ENCODE assay signal across 8 cellular contexts in genomic region chr9:127921592-127922120, GRCh38. TPM values are rescaled to one million over a fixed set of nuclear protein-coding genes. Genes with fewer than 3 reads are reported as not detected.
A peak's percentile ranks its signal among the peaks of the same experiment; 100 is the strongest.
DNase-seq lines count a peak whose midpoint lies in the region; ATAC-seq lines count a peak whose summit lies in the region.

No MANE protein-coding gene starts in this region.

- peak overlapping the region in 6 of 7 donors; percentile 11 to 62 (median 33) for H3K4me3 Mint-ChIP-seq in CD8-positive, alpha-beta memory T cell

- H3K9me3 Mint-ChIP-seq in CD8-positive, alpha-beta memory T cell, result no peaks in the 10 kb centered on the region

- H3K36me3 ChIP-seq in CD8-positive, alpha-beta memory T cell (ENCODE audit: insufficient read depth, low read length), result no peaks in the 10 kb centered on the region

- H3K27me3 Mint-ChIP-seq in CD8-positive, alpha-beta memory T cell, result peaks cover 0 to 4% of the 10 kb centered on the region in 2 donors

- H3K4me3 ChIP-seq in CD8-positive, alpha-beta memory T cell (ENCODE audit: low read length), result peak overlapping the region; percentile 17

- H3K9me3 ChIP-seq in CD8-positive, alpha-beta memory T cell (ENCODE audit: low read length), result no peaks in the 10 kb centered on the region

- H3K4me1 ChIP-seq in CD8-positive, alpha-beta memory T cell (ENCODE audit: insufficient read depth, low read length), result peaks cover 42% of the 10 kb centered on the region

- H3K27ac Mint-ChIP-seq in CD8-positive, alpha-beta memory T cell, result peak overlapping the region in 6 of 8 donors; percentile 23 to 60 (median 52)

- no peak overlapping the region for H3K27ac ChIP-seq in CD8-positive, alpha-beta memory T cell (ENCODE audit: low read depth, low read length)

- peaks cover 25 to 40% (median 28%) of the 10 kb centered on the region in 3 donors for H3K4me1 Mint-ChIP-seq in CD8-positive, alpha-beta memory T cell

- peak; percentile 68 to 81 (median 75) for DNase-seq in CD8-positive, alpha-beta memory T cell
- peak; percentile 47 for DNase-seq in HT1080 (ENCODE audit: low read depth)
- DNase-seq in T-helper 1 cell, result peak; percentile 40 to 76 (median 65)
- DNase-seq in amniotic epithelial cell (ENCODE audit: low read depth), result peak; percentile 35
- peak; percentile 85 for DNase-seq in hepatic stellate cell (ENCODE audit: low spot score)
- DNase-seq in stimulated activated CD4-positive, alpha-beta T cell treated with anti-CD3 and anti-CD28 coated beads, Interleukin-12 subunit alpha, Interleukin-12 subunit beta, amount 100 ng/mL, for 24 hours (ENCODE audit: low read depth in 2 of 2), result peak; percentile 63 to 76

- no peaks in the 10 kb centered on the region for H3K36me3 Mint-ChIP-seq in CD8-positive, alpha-beta memory T cell

- H3K27me3 ChIP-seq in CD8-positive, alpha-beta memory T cell (ENCODE audit: insufficient read depth, low read length, poor library complexity, severe bottlenecking), result no peaks in the 10 kb centered on the region

- POLR2A ChIA-PET in CD8-positive, alpha-beta memory T cell (lab: Charles Lee), result interaction anchor here (0.6 to 1.0 kb wide), 4 partner anchors 15 to 231 kb away, joined by 3 to 9 read pairs (median 4); partner anchors contain the start of gene TOR2A

- ATAC-seq in GM18520 (IDR thresholded peaks at IDR 0.05; ENCODE audit: unreplicated experiment), result no peak
- ATAC-seq in HG03354 (IDR thresholded peaks at IDR 0.05; ENCODE audit: poor library complexity, severe bottlenecking, unreplicated experiment), result no peak

- CTCF ChIA-PET in CD8-positive, alpha-beta memory T cell (lab: Charles Lee), result interaction anchor here (0.6 to 8.1 kb wide), 45 partner anchors 8 to 502 kb away, joined by 3 to 68 read pairs (median 5); partner anchors contain the start of genes CDK9, DPM2, FPGS and PIP5KL1

RNA-seq across cellular contexts. Expression of gene ST6GALNAC4, which starts 4.8 kb away (rescaled TPM):
- total RNA-seq in CD8-positive, alpha-beta memory T cell, result 10 to 100 TPM; 32.9 to 43.2 TPM
- polyA plus RNA-seq in CD8-positive, alpha-beta memory T cell, result 28.7 TPM
- total RNA-seq in HT1080 (2014; rRNA removed; shearing (Covaris generic)), result 35.3 and 43.4 TPM in 2 replicates
- polyA plus RNA-seq in HT1080 (2015; cell fraction: cytosol; rRNA removed), result 33.1 and 33.9 TPM in 2 replicates
- 20.3 and 27.7 TPM in 2 replicates for polyA plus RNA-seq in HT1080 (2015; cell fraction: nucleus; rRNA removed)

RNA-seq across cellular contexts. Expression of gene PIP5KL1, which starts 8.9 kb away (rescaled TPM):
- 1 to 10 TPM; 1.4 to 2.5 TPM for total RNA-seq in CD8-positive, alpha-beta memory T cell
- 0.89 TPM for polyA plus RNA-seq in CD8-positive, alpha-beta memory T cell
- 0.73 and 0.98 TPM in 2 replicates for total RNA-seq in HT1080 (2014; rRNA removed; shearing (Covaris generic))
- 1.5 and 2.5 TPM in 2 replicates for polyA plus RNA-seq in HT1080 (2015; cell fraction: cytosol; rRNA removed)
- 15.1 and 18.7 TPM in 2 replicates for polyA plus RNA-seq in HT1080 (2015; cell fraction: nucleus; rRNA removed)

RNA-seq across cellular contexts. Expression of gene DPM2, which starts 16.0 kb away (rescaled TPM):
- total RNA-seq in CD8-positive, alpha-beta memory T cell, result 10 to 100 TPM; 73.8 to 75.5 TPM
- 52.2 TPM for polyA plus RNA-seq in CD8-positive, alpha-beta memory T cell
- 92.5 and 128 TPM in 2 replicates for total RNA-seq in HT1080 (2014; rRNA removed; shearing (Covaris generic))
- 71.8 and 92.0 TPM in 2 replicates for polyA plus RNA-seq in HT1080 (2015; cell fraction: cytosol; rRNA removed)
- polyA plus RNA-seq in HT1080 (2015; cell fraction: nucleus; rRNA removed), result 40.3 and 61.2 TPM in 2 replicates

RNA-seq across cellular contexts. Expression of gene ST6GALNAC6, which starts 22.3 kb away (rescaled TPM):
- 10 to 100 TPM; 52.3 to 54.0 TPM for total RNA-seq in CD8-positive, alpha-beta memory T cell
- polyA plus RNA-seq in CD8-positive, alpha-beta memory T cell, result 54.7 TPM
- total RNA-seq in HT1080 (2014; rRNA removed; shearing (Covaris generic)), result 37.4 and 38.9 TPM in 2 replicates
- polyA plus RNA-seq in HT1080 (2015; cell fraction: cytosol; rRNA removed), result 17.6 and 18.5 TPM in 2 replicates
- 25.6 and 27.9 TPM in 2 replicates for polyA plus RNA-seq in HT1080 (2015; cell fraction: nucleus; rRNA removed)

RNA-seq across cellular contexts. Expression of gene AK1, which starts 44.2 kb away (rescaled TPM):
- 10 to 100 TPM; 15.8 to 20.0 TPM for total RNA-seq in CD8-positive, alpha-beta memory T cell
- 0.23 TPM for polyA plus RNA-seq in CD8-positive, alpha-beta memory T cell
- 47.0 and 59.7 TPM in 2 replicates for total RNA-seq in HT1080 (2014; rRNA removed; shearing (Covaris generic))
- polyA plus RNA-seq in HT1080 (2015; cell fraction: cytosol; rRNA removed), result 21.0 and 37.1 TPM in 2 replicates
- polyA plus RNA-seq in HT1080 (2015; cell fraction: nucleus; rRNA removed), result 20.6 and 34.0 TPM in 2 replicates

Comparison
In these comparisons a context has a peak if more than half of its experiments do, and no peak if none do; other contexts are left out.
1. DNase-seq: peak in every context shown above with its lines; median percentile 85 in hepatic stellate cell; 75 in CD8-positive, alpha-beta memory T cell; 70 in stimulated activated CD4-positive, alpha-beta T cell treated with anti-CD3 and anti-CD28 coated beads, Interleukin-12 subunit alpha, Interleukin-12 subunit beta, amount 100 ng/mL, for 24 hours; 65 in T-helper 1 cell; 47 in HT1080; 35 in amniotic epithelial cell.